ENCODE assay signal across 1 cellular context in the genomic region with DNA sequence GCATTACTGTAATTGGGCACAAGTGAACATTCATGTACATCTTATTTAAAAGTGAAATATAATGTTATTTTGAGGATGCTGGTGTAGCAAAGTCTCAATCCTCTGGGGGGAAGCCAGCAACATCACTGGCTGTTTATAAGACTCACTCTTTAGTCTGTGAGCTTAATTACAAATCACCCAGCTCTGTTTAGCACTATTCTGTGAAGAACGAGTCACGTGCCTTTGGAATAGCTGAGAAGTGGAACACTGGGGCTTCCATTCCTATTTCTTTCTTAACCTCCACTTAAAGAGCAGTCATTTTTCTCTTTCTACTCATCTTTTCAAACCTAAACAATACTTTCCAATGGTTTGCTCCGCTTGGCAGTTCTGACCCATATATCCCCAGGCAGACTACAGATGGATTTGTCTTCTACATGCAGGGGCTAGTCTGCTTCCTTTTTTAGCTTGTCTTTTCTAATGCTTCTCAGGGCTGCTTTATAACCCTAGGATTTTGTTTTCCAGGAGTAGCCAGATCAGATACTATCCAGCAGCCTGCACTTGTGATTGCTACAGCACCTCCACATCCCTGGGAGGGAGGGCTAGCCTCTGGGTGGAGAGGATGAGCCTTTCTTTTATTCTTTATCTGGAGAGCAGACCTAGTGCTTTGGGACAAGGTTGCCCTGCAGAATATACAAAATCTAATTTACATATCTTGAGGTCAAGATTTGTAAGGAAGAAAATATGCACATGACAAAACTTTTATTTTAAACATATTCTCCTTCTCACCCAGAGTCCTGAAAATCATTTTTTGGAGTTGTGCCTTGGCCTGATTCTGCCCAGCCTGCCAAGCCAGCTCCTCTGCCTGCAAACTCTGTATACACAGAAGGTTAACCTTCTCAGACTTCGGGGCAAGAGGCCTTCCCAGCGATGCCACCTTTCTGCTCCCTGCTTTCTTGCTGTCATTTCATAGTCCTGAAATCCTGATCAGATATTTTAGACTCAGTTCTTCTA.
TF ChIP-seq lines count a peak whose summit lies in the region.

No MANE protein-coding gene starts in this region.

TF ChIP-seq in IMR-90, 13 proteins besides CTCF, POLR2A, EP300 and RAD21:
- peak; percentile 76 for TF ChIP-seq BHLHE40 (IDR thresholded peaks at IDR 0.05; ENCODE audit: low read depth, low read length)
- TF ChIP-seq, protein P1, sequence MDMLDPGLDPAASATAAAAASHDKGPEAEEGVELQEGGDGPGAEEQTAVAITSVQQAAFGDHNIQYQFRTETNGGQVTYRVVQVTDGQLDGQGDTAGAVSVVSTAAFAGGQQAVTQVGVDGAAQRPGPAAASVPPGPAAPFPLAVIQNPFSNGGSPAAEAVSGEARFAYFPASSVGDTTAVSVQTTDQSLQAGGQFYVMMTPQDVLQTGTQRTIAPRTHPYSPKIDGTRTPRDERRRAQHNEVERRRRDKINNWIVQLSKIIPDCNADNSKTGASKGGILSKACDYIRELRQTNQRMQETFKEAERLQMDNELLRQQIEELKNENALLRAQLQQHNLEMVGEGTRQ (IDR thresholded peaks at IDR 0.05; ENCODE audit: low read depth, low read length), result peak; percentile 69
- TF ChIP-seq RFX5 (IDR thresholded peaks at IDR 0.05; ENCODE audit: low read depth, low read length), result peak; percentile 88
- no peak for TF ChIP-seq MAZ (IDR thresholded peaks at IDR 0.05; ENCODE audit: borderline replicate concordance, low read depth, low read length)
TF ChIP-seq in IMR-90: peak in this region for 3.
